In the genomic region with DNA sequence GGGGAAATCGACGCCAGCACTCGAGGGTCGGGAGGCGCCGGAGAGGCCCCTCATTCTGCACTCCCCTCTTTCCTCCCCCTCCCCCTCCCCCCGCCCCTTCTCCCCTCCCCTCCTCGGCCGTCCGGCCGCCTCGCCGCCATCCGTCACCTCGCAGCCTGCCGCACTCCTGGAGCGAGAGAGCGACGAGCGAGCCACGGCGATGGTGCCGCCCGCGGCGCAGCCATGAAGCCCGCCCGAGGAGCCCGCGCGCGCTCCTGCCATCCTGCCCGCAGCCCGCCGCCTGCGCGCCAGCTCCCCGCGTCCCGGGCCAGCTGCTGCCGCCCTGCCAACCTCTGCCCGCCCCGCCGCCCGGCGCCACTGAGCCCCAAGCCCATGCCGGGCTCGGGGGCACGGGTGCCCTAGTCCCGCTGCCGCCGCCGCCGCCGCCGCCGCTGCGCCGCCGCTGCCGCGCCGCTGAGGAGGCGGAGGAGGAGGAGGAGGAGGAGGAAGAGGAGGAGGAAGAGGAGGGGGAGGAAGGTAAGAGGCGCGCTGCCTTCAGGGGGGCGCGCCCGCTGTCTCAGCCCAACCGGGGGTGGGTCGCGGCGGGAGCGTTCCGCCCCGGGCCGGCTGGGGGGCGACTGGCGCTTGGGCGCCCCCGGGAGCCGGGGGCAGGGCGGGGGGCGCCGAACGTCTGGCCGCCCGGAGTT, we compare ENCODE assay signal across 8 cellular contexts. TPM values are rescaled to one million over a fixed set of nuclear protein-coding genes. Genes with fewer than 3 reads are reported as not detected.
DNase-seq lines count a peak whose midpoint lies in the region; ATAC-seq and TF ChIP-seq lines count a peak whose summit lies in the region.

Gene FRMPD3 (plus strand): TSS at position 163 of the 686 bp plus-strand sequence. CDS start 76,937 bp downstream, outside the sequence.

- DNase-seq in activated naive CD4-positive, alpha-beta T cell treated with anti-CD3 and anti-CD28 coated beads, Interleukin-2, amount 50 U/mL, for 72 hours (ENCODE audit: low spot score in 2 of 2) = no peak
- DNase-seq in ascending aorta (ENCODE audit: low spot score in 2 of 2) (no peak), left lung (peak in 1 of 2 donors; percentile 44), GM19238 (ENCODE audit: insufficient read length, low spot score) (no peak)

- intact Hi-C loops in ascending aorta (cut with DNase I) = no loop called here
- intact Hi-C loops in left lung (cut with DNase I) = no loop called here

- no peak for ATAC-seq in activated naive CD4-positive, alpha-beta T cell treated with anti-CD3 and anti-CD28 coated beads, Interleukin-2, amount 50 U/mL, for 72 hours
- ATAC-seq in left lung (peak; percentile 29), HG03139 (IDR thresholded peaks at IDR 0.05; ENCODE audit: unreplicated experiment) (no peak), HG03439 (IDR thresholded peaks at IDR 0.05; ENCODE audit: unreplicated experiment) (no peak)

- peak within 1 kb of the TSS; percentile 80 for H3K27ac Mint-ChIP-seq in activated naive CD4-positive, alpha-beta T cell treated with anti-CD3 and anti-CD28 coated beads, Interleukin-2, amount 50 U/mL, for 24 hours
- no peak within 1 kb of the TSS for H3K27ac Mint-ChIP-seq in activated naive CD4-positive, alpha-beta T cell treated with anti-CD3 and anti-CD28 coated beads, Interleukin-2, amount 50 U/mL, for 72 hours

- H3K27me3 ChIP-seq in ascending aorta (no peaks in the 10 kb centered on the region), left lung (peaks cover 22 to 63% of the 10 kb centered on the region in 2 donors)

- TF ChIP-seq CTCF in ascending aorta (IDR thresholded peaks at IDR 0.05) (no peak), left lung (IDR thresholded peaks at IDR 0.05) (no peak)

- H3K36me3 ChIP-seq in ascending aorta (no peaks in the 10 kb centered on the region), left lung (no peaks in the 10 kb centered on the region), urinary bladder (ENCODE audit: insufficient read depth) (no peaks in the 10 kb centered on the region)

- H3K4me3 ChIP-seq in ascending aorta (peak within 1 kb of the TSS; percentile 48 to 64), left lung (peak within 1 kb of the TSS; percentile 7 to 26), urinary bladder (ENCODE audit: low read depth, low read length) (peak within 1 kb of the TSS; percentile 55)

- H3K27ac ChIP-seq in ascending aorta = no peak within 1 kb of the TSS
- no peak within 1 kb of the TSS for H3K27ac ChIP-seq in left lung
- no peak within 1 kb of the TSS for H3K27ac ChIP-seq in urinary bladder (ENCODE audit: low read depth)

- no peaks in the 10 kb centered on the region for H3K4me1 ChIP-seq in ascending aorta
- no peaks in the 10 kb centered on the region for H3K4me1 ChIP-seq in left lung
- H3K4me1 ChIP-seq in urinary bladder (ENCODE audit: insufficient read depth) = no peaks in the 10 kb centered on the region

- H3K4me3 Mint-ChIP-seq in activated naive CD4-positive, alpha-beta T cell treated with anti-CD3 and anti-CD28 coated beads, Interleukin-2, amount 50 U/mL, for 24 hours = peak within 1 kb of the TSS; percentile 84

- H3K4me1 Mint-ChIP-seq in activated naive CD4-positive, alpha-beta T cell treated with anti-CD3 and anti-CD28 coated beads, Interleukin-2, amount 50 U/mL, for 24 hours = peaks cover 17% of the 10 kb centered on the region

- H3K27me3 Mint-ChIP-seq in activated naive CD4-positive, alpha-beta T cell treated with anti-CD3 and anti-CD28 coated beads, Interleukin-2, amount 50 U/mL, for 24 hours = peaks cover 24% of the 10 kb centered on the region

- no peaks in the 10 kb centered on the region for H3K9me3 Mint-ChIP-seq in activated naive CD4-positive, alpha-beta T cell treated with anti-CD3 and anti-CD28 coated beads, Interleukin-2, amount 50 U/mL, for 24 hours
- H3K9me3 Mint-ChIP-seq in activated naive CD4-positive, alpha-beta T cell treated with anti-CD3 and anti-CD28 coated beads, Interleukin-2, amount 50 U/mL, for 72 hours = no peaks in the 10 kb centered on the region

- no peaks in the 10 kb centered on the region for H3K9me3 ChIP-seq in ascending aorta
- no peaks in the 10 kb centered on the region for H3K9me3 ChIP-seq in left lung

- WGBS in urinary bladder = under 1% methylated on average over 64 of the region's 88 CpGs

- H3K36me3 Mint-ChIP-seq in activated naive CD4-positive, alpha-beta T cell treated with anti-CD3 and anti-CD28 coated beads, Interleukin-2, amount 50 U/mL, for 24 hours = no peaks in the 10 kb centered on the region
- H3K36me3 Mint-ChIP-seq in activated naive CD4-positive, alpha-beta T cell treated with anti-CD3 and anti-CD28 coated beads, Interleukin-2, amount 50 U/mL, for 72 hours = no peaks in the 10 kb centered on the region

RNA-seq across cellular contexts. Expression of gene FRMPD3, which starts in this region (rescaled TPM):
- not detected for total RNA-seq in activated naive CD4-positive, alpha-beta T cell treated with anti-CD3 and anti-CD28 coated beads, Interleukin-2, amount 50 U/mL, for 72 hours
- total RNA-seq in ascending aorta (0.64 TPM), left lung (under 1 TPM; 0.32 to 0.39 TPM), urinary bladder (0.53 TPM)
- 0.95 TPM for polyA plus RNA-seq in urinary bladder

Comparison
In these comparisons a context has a peak if more than half of its experiments do, and no peak if none do; other contexts are left out.
1. Peak in ATAC-seq and H3K4me3 ChIP-seq in left lung; RNA of the gene not detected or under 1 TPM.